ENCODE assay signal across 1 cellular context in genomic region chr17:43011728-43012472, GRCh38.
TF ChIP-seq lines count a peak whose summit lies in the region.

No MANE protein-coding gene starts in this region.

TF ChIP-seq in K562, 482 proteins besides CTCF, POLR2A, EP300 and RAD21:
- TF ChIP-seq MITF (IDR thresholded peaks at IDR 0.05) (peak; percentile 27; the same call in 1 of the 2 replicates), ARID1B (IDR thresholded peaks at IDR 0.05) (peak; percentile 23), KLF6 (CRISPR knock-in tag; IDR thresholded peaks at IDR 0.05; ENCODE audit: borderline replicate concordance) (no peak), NR4A1 (CRISPR knock-in tag; IDR thresholded peaks at IDR 0.05) (no peak), NR4A1 (tag; IDR thresholded peaks at IDR 0.05) (no peak), FOXA3 (CRISPR knock-in tag; conservative IDR thresholded peaks at IDR 0.05 in 1 of 2, IDR thresholded peaks at IDR 0.05 in 1 of 2) (no peak), ZNF589 (CRISPR knock-in tag; IDR thresholded peaks at IDR 0.05; ENCODE audit: low read depth) (no peak), SMAD2 (IDR thresholded peaks at IDR 0.05; ENCODE audit: low read depth, low read length) (no peak), HMBOX1 (IDR thresholded peaks at IDR 0.05) (peak; percentile 80), DMBX1 (CRISPR knock-in tag; IDR thresholded peaks at IDR 0.05; ENCODE audit: borderline replicate concordance) (0 out of 2 replicates have a peak, but pooled peaks have one; percentile 11), ZNF699 (CRISPR knock-in tag; IDR thresholded peaks at IDR 0.05; ENCODE audit: insufficient replicate concordance) (no peak), BCOR (IDR thresholded peaks at IDR 0.05) (0 out of 2 replicates have a peak, but pooled peaks have one; percentile 3), SP2 (IDR thresholded peaks at IDR 0.05; ENCODE audit: extremely low read depth, low read depth, low read length, poor library complexity, severe bottlenecking) (no peak), TOE1 (IDR thresholded peaks at IDR 0.05; ENCODE audit: borderline replicate concordance) (peak; percentile 82), TOE1 (CRISPR knock-in tag; IDR thresholded peaks at IDR 0.05; ENCODE audit: borderline replicate concordance, low read depth) (no peak), TCF3 (CRISPR knock-in tag; IDR thresholded peaks at IDR 0.05) (0 out of 2 replicates have a peak, but pooled peaks have one; percentile 25), ZBTB7A (IDR thresholded peaks at IDR 0.05; ENCODE audit: borderline replicate concordance, control insufficient read depth, low read depth, low read length) (peak; percentile 48; the same call in 1 of the 2 replicates), TEAD1 (CRISPR knock-in tag; IDR thresholded peaks at IDR 0.05) (0 out of 4 replicates have a peak, but pooled peaks of 1 of the 2 experiments have one; percentile 47), GMEB1 (CRISPR knock-in tag; IDR thresholded peaks at IDR 0.05) (0 out of 2 replicates have a peak, but pooled peaks have one; percentile 9), FUS (optimal IDR thresholded peaks at IDR 0.05; ENCODE audit: low read depth, low read length) (no peak), DPF2 (IDR thresholded peaks at IDR 0.05) (peak; percentile 46; the same call in 1 of the 2 replicates), MNT (conservative IDR thresholded peaks at IDR 0.05) (no peak), HES1 (IDR thresholded peaks at IDR 0.05; ENCODE audit: low read depth) (no peak), RAD51 (IDR thresholded peaks at IDR 0.05; ENCODE audit: borderline replicate concordance, low read depth) (peak; percentile 52; the same call in 1 of the 2 replicates), KLF16 (IDR thresholded peaks at IDR 0.05) (no peak), CBFA2T3 (IDR thresholded peaks at IDR 0.05) (peak; percentile 58), ZNF695 (CRISPR knock-in tag; IDR thresholded peaks at IDR 0.05) (no peak)
- TF ChIP-seq, protein P1, sequence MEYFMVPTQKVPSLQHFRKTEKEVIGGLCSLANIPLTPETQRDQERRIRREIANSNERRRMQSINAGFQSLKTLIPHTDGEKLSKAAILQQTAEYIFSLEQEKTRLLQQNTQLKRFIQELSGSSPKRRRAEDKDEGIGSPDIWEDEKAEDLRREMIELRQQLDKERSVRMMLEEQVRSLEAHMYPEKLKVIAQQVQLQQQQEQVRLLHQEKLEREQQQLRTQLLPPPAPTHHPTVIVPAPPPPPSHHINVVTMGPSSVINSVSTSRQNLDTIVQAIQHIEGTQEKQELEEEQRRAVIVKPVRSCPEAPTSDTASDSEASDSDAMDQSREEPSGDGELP (CRISPR knock-in tag; IDR thresholded peaks at IDR 0.05; ENCODE audit: borderline replicate concordance), result peak; percentile 40; the same call in 1 of the 2 replicates
- TF ChIP-seq, protein P2, sequence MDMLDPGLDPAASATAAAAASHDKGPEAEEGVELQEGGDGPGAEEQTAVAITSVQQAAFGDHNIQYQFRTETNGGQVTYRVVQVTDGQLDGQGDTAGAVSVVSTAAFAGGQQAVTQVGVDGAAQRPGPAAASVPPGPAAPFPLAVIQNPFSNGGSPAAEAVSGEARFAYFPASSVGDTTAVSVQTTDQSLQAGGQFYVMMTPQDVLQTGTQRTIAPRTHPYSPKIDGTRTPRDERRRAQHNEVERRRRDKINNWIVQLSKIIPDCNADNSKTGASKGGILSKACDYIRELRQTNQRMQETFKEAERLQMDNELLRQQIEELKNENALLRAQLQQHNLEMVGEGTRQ (CRISPR knock-in tag; IDR thresholded peaks at IDR 0.05), result peak; percentile 61
- TF ChIP-seq, protein P3, sequence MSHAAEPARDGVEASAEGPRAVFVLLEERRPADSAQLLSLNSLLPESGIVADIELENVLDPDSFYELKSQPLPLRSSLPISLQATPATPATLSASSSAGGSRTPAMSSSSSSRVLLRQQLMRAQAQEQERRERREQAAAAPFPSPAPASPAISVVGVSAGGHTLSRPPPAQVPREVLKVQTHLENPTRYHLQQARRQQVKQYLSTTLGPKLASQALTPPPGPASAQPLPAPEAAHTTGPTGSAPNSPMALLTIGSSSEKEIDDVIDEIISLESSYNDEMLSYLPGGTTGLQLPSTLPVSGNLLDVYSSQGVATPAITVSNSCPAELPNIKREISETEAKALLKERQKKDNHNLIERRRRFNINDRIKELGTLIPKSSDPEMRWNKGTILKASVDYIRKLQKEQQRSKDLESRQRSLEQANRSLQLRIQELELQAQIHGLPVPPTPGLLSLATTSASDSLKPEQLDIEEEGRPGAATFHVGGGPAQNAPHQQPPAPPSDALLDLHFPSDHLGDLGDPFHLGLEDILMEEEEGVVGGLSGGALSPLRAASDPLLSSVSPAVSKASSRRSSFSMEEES (CRISPR knock-in tag; IDR thresholded peaks at IDR 0.05), result peak; percentile 93
- TF ChIP-seq, protein P4, sequence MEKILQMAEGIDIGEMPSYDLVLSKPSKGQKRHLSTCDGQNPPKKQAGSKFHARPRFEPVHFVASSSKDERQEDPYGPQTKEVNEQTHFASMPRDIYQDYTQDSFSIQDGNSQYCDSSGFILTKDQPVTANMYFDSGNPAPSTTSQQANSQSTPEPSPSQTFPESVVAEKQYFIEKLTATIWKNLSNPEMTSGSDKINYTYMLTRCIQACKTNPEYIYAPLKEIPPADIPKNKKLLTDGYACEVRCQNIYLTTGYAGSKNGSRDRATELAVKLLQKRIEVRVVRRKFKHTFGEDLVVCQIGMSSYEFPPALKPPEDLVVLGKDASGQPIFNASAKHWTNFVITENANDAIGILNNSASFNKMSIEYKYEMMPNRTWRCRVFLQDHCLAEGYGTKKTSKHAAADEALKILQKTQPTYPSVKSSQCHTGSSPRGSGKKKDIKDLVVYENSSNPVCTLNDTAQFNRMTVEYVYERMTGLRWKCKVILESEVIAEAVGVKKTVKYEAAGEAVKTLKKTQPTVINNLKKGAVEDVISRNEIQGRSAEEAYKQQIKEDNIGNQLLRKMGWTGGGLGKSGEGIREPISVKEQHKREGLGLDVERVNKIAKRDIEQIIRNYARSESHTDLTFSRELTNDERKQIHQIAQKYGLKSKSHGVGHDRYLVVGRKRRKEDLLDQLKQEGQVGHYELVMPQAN (IDR thresholded peaks at IDR 0.05; ENCODE audit: borderline replicate concordance), result no peak
TF ChIP-seq in K562: peak in this region for 16.
